In the genomic region with DNA sequence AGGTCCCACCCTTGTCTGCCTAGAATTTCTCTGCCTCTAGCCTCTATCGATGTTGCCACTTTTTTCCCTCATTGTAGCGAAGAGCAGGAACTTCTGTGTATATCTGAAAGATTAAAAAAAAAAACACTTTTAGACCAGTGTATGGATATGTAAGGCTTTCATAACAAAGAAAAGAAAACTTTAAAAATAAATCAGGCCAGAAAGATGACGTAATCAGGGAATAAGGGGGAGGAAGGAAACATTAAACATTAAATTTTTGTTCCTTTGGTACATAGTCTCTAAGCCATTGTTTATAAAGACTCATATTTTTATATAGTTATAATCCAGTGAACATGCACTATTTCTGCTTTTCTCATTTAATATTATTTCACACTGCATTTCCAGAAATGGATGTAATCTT, we compare ENCODE assay signal across 21 cellular contexts. TPM values are rescaled to one million over a fixed set of nuclear protein-coding genes. Genes with fewer than 3 reads are reported as not detected.
DNase-seq lines count a peak whose midpoint lies in the region; ATAC-seq, FAIRE-seq and TF ChIP-seq lines count a peak whose summit lies in the region.
"Had no signal": no experiment of that assay in that cellular context is flagged by ENCODE, and none has a peak within 500 bp of the region (broad histone marks: within the 10 kb centered on the region; RNA-seq: fewer than 3 reads in every experiment).

No MANE protein-coding gene starts in this region.

- no peaks in the 10 kb centered on the region for H4K20me1 ChIP-seq in OCI-LY3 (ENCODE audit: insufficient read depth, low read length)
- no peaks in the 10 kb centered on the region for H4K20me1 ChIP-seq in K562 (replicated peaks; ENCODE audit: control insufficient read depth, insufficient read depth, low read length)
- no peaks in the 10 kb centered on the region for H4K20me1 ChIP-seq in endothelial cell of umbilical vein (replicated peaks; ENCODE audit: control insufficient read depth, extremely low read depth, insufficient read depth, low read length)
- H4K20me1 ChIP-seq in SK-N-SH (ENCODE audit: insufficient read depth) = no peaks in the 10 kb centered on the region

- H3K4me1 ChIP-seq in HEK293 (ENCODE audit: control insufficient read depth, insufficient read depth, low read length) (no peaks in the 10 kb centered on the region), OCI-LY3 (ENCODE audit: low read length) (peaks cover 71% of the 10 kb centered on the region), K562 (replicated peaks in 1 of 2; ENCODE audit: control insufficient read depth in 2 of 2, insufficient read depth in 2 of 2, low read length in 2 of 2) (no peaks in the 10 kb centered on the region; a peak in 1 of 5 replicates), endothelial cell of umbilical vein (ENCODE audit: control insufficient read depth, extremely low read depth, insufficient read depth, low read length) (no peaks in the 10 kb centered on the region), SK-N-SH (ENCODE audit: control insufficient read depth in 1 of 2, insufficient read depth in 2 of 2, low read depth in 1 of 2, low read length in 1 of 2) (no peaks in the 10 kb centered on the region), gastroesophageal sphincter (no peaks in the 10 kb centered on the region)
- H3K4me1 ChIP-seq: Caco-2 had no signal

- H3K4me2 ChIP-seq in OCI-LY3 (ENCODE audit: low read length) = no peak overlapping the region
- H3K4me2 ChIP-seq in K562 (ENCODE audit: insufficient read depth, low read length) = no peak overlapping the region
- H3K4me2 ChIP-seq in endothelial cell of umbilical vein (ENCODE audit: insufficient read depth, low read length) = no peak overlapping the region
- H3K4me2 ChIP-seq in SK-N-SH = no peak overlapping the region

- CTCF ChIA-PET in HEK293 (lab: Yijun Ruan, JAX) = no interaction called here
- CTCF ChIA-PET in K562 (lab: Yijun Ruan, JAX; ENCODE audit: low intra/inter-chr PET ratio) = no interaction called here
- CTCF ChIA-PET in endothelial cell of umbilical vein (lab: Charles Lee) = no interaction called here
- CTCF ChIA-PET in SK-N-SH (lab: Yijun Ruan, JAX) = no interaction called here

- H3K9me1 ChIP-seq in K562 (ENCODE audit: control insufficient read depth, insufficient read depth, low read length) (no peaks in the 10 kb centered on the region), endothelial cell of umbilical vein (replicated peaks; ENCODE audit: control insufficient read depth, extremely low read depth, insufficient read depth, low read length) (no peaks in the 10 kb centered on the region)

- H3K9ac ChIP-seq in OCI-LY3 (ENCODE audit: low read length) (no peak overlapping the region), K562 (ENCODE audit: insufficient read depth in 1 of 2, low read depth in 2 of 2, low read length in 2 of 2) (no peak overlapping the region), endothelial cell of umbilical vein (replicated peaks; ENCODE audit: extremely low read depth, insufficient read depth, low read length) (no peak overlapping the region), SK-N-SH (no peak overlapping the region)
- H3K9ac ChIP-seq: GM23248 had no signal

- TF ChIP-seq EP300 in K562 (IDR thresholded peaks at IDR 0.05; ENCODE audit: low read length) (no peak), SK-N-SH (IDR thresholded peaks at IDR 0.05; ENCODE audit: borderline replicate concordance in 1 of 2, low read depth in 1 of 2, low read length in 1 of 2) (no peak), gastroesophageal sphincter (IDR thresholded peaks at IDR 0.05) (no peak)

- dilution Hi-C loops in endothelial cell of umbilical vein (cut with MboI; ENCODE audit: extremely low pct_ligation_motif_present, low sequenced_read_pairs) = no loop called here

- H3F3A ChIP-seq in SK-N-SH (replicated peaks; ENCODE audit: insufficient read depth) = no peaks in the 10 kb centered on the region

- ATAC-seq in K562 (no peak), gastroesophageal sphincter (no peak)

- WGBS in K562 (ENCODE audit: insufficient coverage, low coverage, missing lambda C conversion rate) = 0% methylated on average over 3 of the region's 3 CpGs
- 33% methylated on average over 3 of the region's 3 CpGs for WGBS in SK-N-SH (ENCODE audit: low lambda C conversion rate)
- 0 to 18% methylated on average over 1 of the region's 3 CpGs for WGBS in gastroesophageal sphincter (ENCODE audit: low coverage in 1 of 2), 2 donors

- FAIRE-seq in K562 (lab: Jason Lieb, UNC) (no peak), endothelial cell of umbilical vein (lab: Jason Lieb, UNC) (no peak)
- FAIRE-seq: G401.6, GM19239, H1 had no signal

- no peak overlapping the region for H2AFZ ChIP-seq in OCI-LY3 (ENCODE audit: low read depth, low read length)
- no peak overlapping the region for H2AFZ ChIP-seq in K562 (ENCODE audit: low read depth, low read length)
- H2AFZ ChIP-seq in endothelial cell of umbilical vein (ENCODE audit: low read depth, low read length) = no peak overlapping the region
- H2AFZ ChIP-seq in SK-N-SH (ENCODE audit: low read depth) = no peak overlapping the region
- H2AFZ ChIP-seq: GM23248 had no signal

- H3K36me3 ChIP-seq in HEK293 (ENCODE audit: control insufficient read depth in 2 of 2, insufficient read depth in 1 of 2, low read length in 2 of 2) (no peaks in the 10 kb centered on the region), OCI-LY3 (replicated peaks; ENCODE audit: low read depth, low read length) (peaks cover 3% of the 10 kb centered on the region), K562 (ENCODE audit: control insufficient read depth, insufficient read depth, low read length) (no peaks in the 10 kb centered on the region), endothelial cell of umbilical vein (ENCODE audit: control insufficient read depth in 2 of 2, extremely low read depth in 1 of 2, insufficient read depth in 2 of 2, low read length in 2 of 2) (no peaks in the 10 kb centered on the region), SK-N-SH (replicated peaks in 1 of 2; ENCODE audit: control insufficient read depth in 1 of 2, insufficient read depth in 2 of 2, low read length in 1 of 2) (no peaks in the 10 kb centered on the region), gastroesophageal sphincter (no peaks in the 10 kb centered on the region)

- in situ Hi-C loops in K562 (cut with MboI) = no loop called here

- TF ChIP-seq POLR2A in K562 (conservative IDR thresholded peaks at IDR 0.05) (no peak), endothelial cell of umbilical vein (IDR thresholded peaks at IDR 0.05; ENCODE audit: low read depth, low read length) (no peak), gastroesophageal sphincter (IDR thresholded peaks at IDR 0.05) (no peak)

- DNase-seq in K562 (ENCODE audit: extremely low read depth in 1 of 4, low spot score in 3 of 4) (no peak), endothelial cell of umbilical vein (ENCODE audit: low read depth, low spot score) (peak; percentile 20), SK-N-SH (no peak), SIG-M5 treated with dmso at 0.1 percent for 504 hours (lab: John Stamatoyannopoulos, UW; ENCODE audit: unreplicated experiment) (no peak)
- DNase-seq: C1 segment of cervical spinal cord; Caco-2; CD4-positive, alpha-beta memory T cell; DMS153; DND-41; GM23248; H7; HCEC 1CT had no signal

- no peaks in the 10 kb centered on the region for H3K79me2 ChIP-seq in OCI-LY3 (ENCODE audit: low read length)
- H3K79me2 ChIP-seq in K562 (ENCODE audit: control insufficient read depth, insufficient read depth, low read length) = no peaks in the 10 kb centered on the region
- no peaks in the 10 kb centered on the region for H3K79me2 ChIP-seq in endothelial cell of umbilical vein (ENCODE audit: control insufficient read depth, insufficient read depth, low read length)
- no peaks in the 10 kb centered on the region for H3K79me2 ChIP-seq in SK-N-SH (ENCODE audit: insufficient read depth)

- intact Hi-C loops in K562 (cut with micrococcal nuclease) (no loop called here), endothelial cell of umbilical vein (cut with micrococcal nuclease) (no loop called here)

- H3K27me3 ChIP-seq in OCI-LY3 (ENCODE audit: low read depth, low read length) = no peaks in the 10 kb centered on the region
- H3K27me3 ChIP-seq in K562 (ENCODE audit: control insufficient read depth in 2 of 2, insufficient read depth in 2 of 2, low read length in 2 of 2) = peaks cover 0 to 6% of the 10 kb centered on the region in 2 experiments; a peak in 2 of 5 replicates
- no peaks in the 10 kb centered on the region for H3K27me3 ChIP-seq in endothelial cell of umbilical vein (ENCODE audit: control insufficient read depth in 2 of 2, insufficient read depth in 2 of 2, low read length in 2 of 2)
- H3K27me3 ChIP-seq in SK-N-SH (ENCODE audit: insufficient read depth) = no peaks in the 10 kb centered on the region
- H3K27me3 ChIP-seq in gastroesophageal sphincter = no peaks in the 10 kb centered on the region

- TF ChIP-seq RAD21 in K562 (CRISPR knock-in tag; conservative IDR thresholded peaks at IDR 0.05 in 1 of 2, IDR thresholded peaks at IDR 0.05 in 1 of 2) (no peak), SK-N-SH (IDR thresholded peaks at IDR 0.05; ENCODE audit: low read length) (no peak)

- no peaks in the 10 kb centered on the region for H3K9me2 ChIP-seq in SK-N-SH

- TF ChIP-seq CTCF in HEK293 (tag by site-specific recombination; IDR thresholded peaks at IDR 0.05) = no peak
- TF ChIP-seq CTCF in OCI-LY3 (IDR thresholded peaks at IDR 0.05; ENCODE audit: low read depth, low read length) = no peak
- TF ChIP-seq CTCF in K562 (IDR thresholded peaks at IDR 0.05 in 2 of 3, conservative IDR thresholded peaks at IDR 0.05 in 1 of 3; ENCODE audit: insufficient read depth in 2 of 3, low read depth in 1 of 3, low read length in 3 of 3) = no peak
- no peak for TF ChIP-seq CTCF in endothelial cell of umbilical vein (IDR thresholded peaks at IDR 0.05; ENCODE audit: extremely low read depth in 1 of 2, insufficient read depth in 1 of 2, low read depth in 1 of 2, low read length in 2 of 2)
- TF ChIP-seq CTCF in SK-N-SH (IDR thresholded peaks at IDR 0.05) = no peak
- no peak for TF ChIP-seq CTCF in gastroesophageal sphincter (IDR thresholded peaks at IDR 0.05)

- H3K27ac ChIP-seq in HEK293 (ENCODE audit: extremely low read depth, low read depth, low read length) (no peak overlapping the region), OCI-LY3 (ENCODE audit: low read length) (peak overlapping the region; percentile 100), K562 (ENCODE audit: extremely low read depth, low read depth, low read length) (no peak overlapping the region), endothelial cell of umbilical vein (ENCODE audit: insufficient read depth, low read depth, low read length) (no peak overlapping the region), SK-N-SH (ENCODE audit: low read depth in 2 of 2, low read length in 1 of 2) (no peak overlapping the region), gastroesophageal sphincter (no peak overlapping the region)
- H3K27ac ChIP-seq: GM23248 had no signal

- no peak overlapping the region for H3K4me3 ChIP-seq in HEK293 (ENCODE audit: low read depth, low read length)
- no peak overlapping the region for H3K4me3 ChIP-seq in OCI-LY3 (ENCODE audit: low read length)
- no peak overlapping the region for H3K4me3 ChIP-seq in K562
- H3K4me3 ChIP-seq in endothelial cell of umbilical vein (replicated peaks in 1 of 3; ENCODE audit: insufficient read depth in 1 of 3, low read depth in 1 of 3, low read length in 3 of 3) = no peak overlapping the region
- H3K4me3 ChIP-seq in SK-N-SH (ENCODE audit: low read depth in 2 of 2, low read length in 1 of 2) = no peak overlapping the region
- H3K4me3 ChIP-seq in gastroesophageal sphincter = no peak overlapping the region
- H3K4me3 ChIP-seq: GM23248 had no signal

- H3K9me3 ChIP-seq in HEK293 (ENCODE audit: control insufficient read depth, insufficient read depth, low read depth, low read length) (no peaks in the 10 kb centered on the region), OCI-LY3 (ENCODE audit: insufficient read depth, low read length) (no peaks in the 10 kb centered on the region), K562 (replicated peaks; ENCODE audit: control insufficient read depth, insufficient read depth, low read depth, low read length) (no peaks in the 10 kb centered on the region), endothelial cell of umbilical vein (replicated peaks; ENCODE audit: control insufficient read depth, insufficient read depth, low read length) (no peaks in the 10 kb centered on the region), SK-N-SH (no peaks in the 10 kb centered on the region), gastroesophageal sphincter (no peaks in the 10 kb centered on the region)
- H3K9me3 ChIP-seq: Caco-2 had no signal

- POLR2A ChIA-PET in HEK293 (lab: Yijun Ruan, JAX) = no interaction called here
- POLR2A ChIA-PET in K562 (lab: Yijun Ruan, JAX) = no interaction called here
- POLR2A ChIA-PET in endothelial cell of umbilical vein (lab: Charles Lee) = no interaction called here
- POLR2A ChIA-PET in SK-N-SH (lab: Yijun Ruan, JAX) = no interaction called here

- BruUV-seq in K562 (replicated peaks; lab: Mats Ljungman, UMichigan) (no TSS peak), endothelial cell of umbilical vein (replicated peaks; lab: Mats Ljungman, UMichigan) (no TSS peak)

RNA-seq across cellular contexts. Expression of a gene that starts 26.2 kb away (rescaled TPM):
- not detected in 2 replicates for total RNA-seq in K562 (2011; cell fraction: chromatin; rRNA removed; ENCODE audit: low replicate concordance)
- not detected in 2 replicates for total RNA-seq in K562 (2011; cell fraction: nucleolus; rRNA removed)
- total RNA-seq in K562 (2011; cell fraction: nucleoplasm; rRNA removed) = not detected in 2 replicates
- total RNA-seq in K562 (2014; rRNA removed) (not detected in 2 replicates), K562 (2014; rRNA removed; fragmentation: Illumina TruSeq; extraction: Trizol) (not detected in 2 replicates), K562 (2015; rRNA removed; fragmentation: Illumina TruSeq; extraction: Trizol) (not detected in 2 replicates), K562 (2021) (not detected in 2 replicates), endothelial cell of umbilical vein (not detected in 2 replicates), gastroesophageal sphincter (not detected)
- polyA plus RNA-seq in K562 (2011; rRNA removed) (not detected in 2 replicates), K562 (2014; fragmentation: Illumina TruSeq; extraction: Trizol) (not detected in 2 replicates), K562 (2014; fragmentation: Nextera tagmentation; extraction: Ambion mirVana) (not detected), K562 (2014; rRNA removed) (not detected in 2 replicates), endothelial cell of umbilical vein (not detected in 2 replicates), SK-N-SH (2012; rRNA removed) (not detected in 2 replicates)
- polyA plus RNA-seq in K562 (2011; cell fraction: cytosol; rRNA removed) = not detected in 2 replicates
- polyA plus RNA-seq in K562 (2011; cell fraction: nucleus; rRNA removed) = not detected in 2 replicates
- not detected in 2 replicates for polyA plus RNA-seq in K562 (2012)
- polyA minus RNA-seq in K562 (2011; rRNA and poly(A)+ RNA removed) = not detected in 2 replicates
- polyA minus RNA-seq in K562 (2011; cell fraction: cytosol; rRNA and poly(A)+ RNA removed) = not detected in 2 replicates
- polyA minus RNA-seq in K562 (2011; cell fraction: nucleus; rRNA and poly(A)+ RNA removed) = not detected in 2 replicates
- not detected in 2 replicates for polyA plus RNA-seq in endothelial cell of umbilical vein (2011; cell fraction: cytosol; rRNA removed)
- polyA plus RNA-seq in endothelial cell of umbilical vein (2011; cell fraction: nucleus; rRNA removed) = not detected in 2 replicates
- polyA plus RNA-seq in endothelial cell of umbilical vein (2012) = not detected in 2 replicates
- not detected in 2 replicates for polyA minus RNA-seq in endothelial cell of umbilical vein
- polyA minus RNA-seq in endothelial cell of umbilical vein (2011; cell fraction: cytosol; rRNA and poly(A)+ RNA removed) = not detected
- polyA minus RNA-seq in endothelial cell of umbilical vein (2011; cell fraction: nucleus; rRNA and poly(A)+ RNA removed) = not detected in 2 replicates
- not detected in 2 replicates for polyA plus RNA-seq in SK-N-SH (2012; cell fraction: cytosol; rRNA removed)
- polyA plus RNA-seq in SK-N-SH (2012; cell fraction: nucleus; rRNA removed) = not detected in 2 replicates
- total RNA-seq: A172; A673; Caco-2; CD4-positive, alpha-beta memory T cell; GM23248; H1; H7 had no signal
- polyA plus RNA-seq: BJ; CD4-positive, alpha-beta memory T cell; GM23248; H1 had no signal
